8 cellular contexts compared by ENCODE assay signal in genomic region chr1:83508485-83509151, GRCh38.
DNase-seq lines count a peak whose midpoint lies in the region; ATAC-seq, FAIRE-seq and TF ChIP-seq lines count a peak whose summit lies in the region.

No MANE protein-coding gene starts in this region.

- no peaks in the 10 kb centered on the region for H3K9me3 ChIP-seq in gastrocnemius medialis
- no peaks in the 10 kb centered on the region for H3K9me3 ChIP-seq in small intestine (ENCODE audit: control insufficient read depth, low read depth)

- FAIRE-seq in small intestine (lab: Jason Lieb, UNC), result no peak

- H3K36me3 ChIP-seq in gastrocnemius medialis (no peaks in the 10 kb centered on the region), small intestine (ENCODE audit: control insufficient read depth in 2 of 2, insufficient read depth in 2 of 2, low read length in 2 of 2) (no peaks in the 10 kb centered on the region)

- in situ Hi-C loops in gastrocnemius medialis (cut with MboI; ENCODE audit: low sequenced_read_pairs in 4 of 4), result no loop called here

- no peak for TF ChIP-seq CTCF in gastrocnemius medialis (IDR thresholded peaks at IDR 0.05 in 4 of 5, conservative IDR thresholded peaks at IDR 0.05 in 1 of 5)

- no peak for TF ChIP-seq POLR2A in gastrocnemius medialis (IDR thresholded peaks at IDR 0.05)

- DNase-seq in RPMI7951 (ENCODE audit: low read depth), result peak; percentile 66
- peak; percentile 96 for DNase-seq in dedifferentiated amniotic fluid mesenchymal stem cell (ENCODE audit: extremely low spot score)
- DNase-seq in gastrocnemius medialis, result peak; percentile 12 to 31
- no peak for DNase-seq in amygdala (lab: John Stamatoyannopoulos, UW)
- no peak for DNase-seq in HCEC 1CT
- no peak for DNase-seq in small intestine

- no peaks in the 10 kb centered on the region for H3K27me3 ChIP-seq in gastrocnemius medialis
- no peaks in the 10 kb centered on the region for H3K27me3 ChIP-seq in small intestine (ENCODE audit: control insufficient read depth in 2 of 2, insufficient read depth in 2 of 2, low read length in 2 of 2)

- H3K4me1 ChIP-seq in gastrocnemius medialis, result peaks cover 12 to 14% of the 10 kb centered on the region in 2 donors
- no peaks in the 10 kb centered on the region for H3K4me1 ChIP-seq in small intestine (ENCODE audit: control insufficient read depth in 2 of 2, insufficient read depth in 1 of 2, low read depth in 1 of 2, low read length in 1 of 2)

- intact Hi-C loops in gastrocnemius medialis (cut with DNase I; ENCODE audit: low total_unique reads), result no loop called here

- 31 to 75% (median 71%) methylated on average over 3 of the region's 3 CpGs for WGBS in small intestine, 3 donors

- ATAC-seq in GM18861 (IDR thresholded peaks at IDR 0.05; ENCODE audit: unreplicated experiment) (peak; percentile 97), HG02642 (IDR thresholded peaks at IDR 0.05; ENCODE audit: poor library complexity, unreplicated experiment) (peak; percentile 96), gastrocnemius medialis (peak; percentile 63 to 75)

- H3K27ac ChIP-seq in gastrocnemius medialis (peak overlapping the region in 2 of 4 donors; percentile 34 to 36), small intestine (ENCODE audit: low read depth in 1 of 2, low read length in 1 of 2) (peak overlapping the region in 1 of 2 donors; percentile 9)

- H3K4me3 ChIP-seq in gastrocnemius medialis (peak overlapping the region in 1 of 4 donors; percentile 22), small intestine (ENCODE audit: low read depth in 1 of 2, low read length in 2 of 2) (no peak overlapping the region)

Comparison
In these comparisons a context has a peak if more than half of its experiments do, and no peak if none do; other contexts are left out.
1. DNase-seq: peak in RPMI7951 (single experiment), dedifferentiated amniotic fluid mesenchymal stem cell (single experiment) and gastrocnemius medialis (2 of 2); none in amygdala (0 of 56), HCEC 1CT (single experiment) and small intestine (single experiment).
2. Peak in every context shown above with its lines, with median percentiles within 50 percentile points of each other: ATAC-seq.